ENCODE assay signal across 3 cellular contexts in the genomic region with DNA sequence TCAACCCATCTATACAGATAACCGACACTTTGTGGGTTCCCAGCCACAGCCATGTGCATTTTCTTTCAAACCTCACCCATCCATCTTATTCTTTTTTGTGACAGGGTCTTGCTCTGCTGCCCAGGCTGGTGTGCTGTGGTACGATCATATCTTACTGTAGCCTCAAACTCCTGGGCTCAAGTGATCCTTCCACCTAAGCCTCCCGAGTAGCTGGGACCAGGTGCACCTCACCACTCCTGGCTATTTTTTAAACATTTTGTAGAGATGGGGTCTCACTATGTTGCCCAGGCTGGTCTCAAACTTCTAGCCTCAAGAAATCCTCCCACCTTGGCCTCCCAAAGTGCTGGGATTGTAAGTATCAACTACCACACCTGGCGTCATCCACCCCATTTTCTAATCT.
TF ChIP-seq lines count a peak whose summit lies in the region.

No MANE protein-coding gene starts in this region.

TF ChIP-seq in HEK293, 187 proteins besides CTCF, POLR2A, EP300 and RAD21:
- TF ChIP-seq ZNF416 (tag by site-specific recombination; IDR thresholded peaks at IDR 0.05) (no peak), ZNF121 (tag by site-specific recombination; IDR thresholded peaks at IDR 0.05) (peak; percentile 68; the same call in 1 of the 2 replicates)
TF ChIP-seq in HEK293: peak in this region for 1.

TF ChIP-seq in WTC11, 78 proteins besides CTCF, POLR2A, EP300 and RAD21:
- TF ChIP-seq NFE2L1 (CRISPR knock-in tag; IDR thresholded peaks at IDR 0.05) (no peak), ZNF121 (CRISPR knock-in tag; IDR thresholded peaks at IDR 0.05) (peak; percentile 21; the same call in 1 of the 2 replicates)

TF ChIP-seq in K562, 482 proteins besides CTCF, POLR2A, EP300 and RAD21:
- TF ChIP-seq SP2 (IDR thresholded peaks at IDR 0.05; ENCODE audit: extremely low read depth, low read depth, low read length, poor library complexity, severe bottlenecking) (no peak), NCOR1 (IDR thresholded peaks at IDR 0.05) (no peak), SRSF3 (IDR thresholded peaks at IDR 0.05; ENCODE audit: insufficient read depth, low read length) (no peak), ZNF121 (CRISPR knock-in tag; conservative IDR thresholded peaks at IDR 0.05) (peak; percentile 86)
- TF ChIP-seq, protein P1, sequence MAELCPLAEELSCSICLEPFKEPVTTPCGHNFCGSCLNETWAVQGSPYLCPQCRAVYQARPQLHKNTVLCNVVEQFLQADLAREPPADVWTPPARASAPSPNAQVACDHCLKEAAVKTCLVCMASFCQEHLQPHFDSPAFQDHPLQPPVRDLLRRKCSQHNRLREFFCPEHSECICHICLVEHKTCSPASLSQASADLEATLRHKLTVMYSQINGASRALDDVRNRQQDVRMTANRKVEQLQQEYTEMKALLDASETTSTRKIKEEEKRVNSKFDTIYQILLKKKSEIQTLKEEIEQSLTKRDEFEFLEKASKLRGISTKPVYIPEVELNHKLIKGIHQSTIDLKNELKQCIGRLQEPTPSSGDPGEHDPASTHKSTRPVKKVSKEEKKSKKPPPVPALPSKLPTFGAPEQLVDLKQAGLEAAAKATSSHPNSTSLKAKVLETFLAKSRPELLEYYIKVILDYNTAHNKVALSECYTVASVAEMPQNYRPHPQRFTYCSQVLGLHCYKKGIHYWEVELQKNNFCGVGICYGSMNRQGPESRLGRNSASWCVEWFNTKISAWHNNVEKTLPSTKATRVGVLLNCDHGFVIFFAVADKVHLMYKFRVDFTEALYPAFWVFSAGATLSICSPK (IDR thresholded peaks at IDR 0.05; ENCODE audit: borderline replicate concordance) = no peak
- TF ChIP-seq, protein P2, sequence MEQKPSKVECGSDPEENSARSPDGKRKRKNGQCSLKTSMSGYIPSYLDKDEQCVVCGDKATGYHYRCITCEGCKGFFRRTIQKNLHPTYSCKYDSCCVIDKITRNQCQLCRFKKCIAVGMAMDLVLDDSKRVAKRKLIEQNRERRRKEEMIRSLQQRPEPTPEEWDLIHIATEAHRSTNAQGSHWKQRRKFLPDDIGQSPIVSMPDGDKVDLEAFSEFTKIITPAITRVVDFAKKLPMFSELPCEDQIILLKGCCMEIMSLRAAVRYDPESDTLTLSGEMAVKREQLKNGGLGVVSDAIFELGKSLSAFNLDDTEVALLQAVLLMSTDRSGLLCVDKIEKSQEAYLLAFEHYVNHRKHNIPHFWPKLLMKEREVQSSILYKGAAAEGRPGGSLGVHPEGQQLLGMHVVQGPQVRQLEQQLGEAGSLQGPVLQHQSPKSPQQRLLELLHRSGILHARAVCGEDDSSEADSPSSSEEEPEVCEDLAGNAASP (IDR thresholded peaks at IDR 0.05) = no peak
